ENCODE assay signal across 1 cellular context in the genomic region with DNA sequence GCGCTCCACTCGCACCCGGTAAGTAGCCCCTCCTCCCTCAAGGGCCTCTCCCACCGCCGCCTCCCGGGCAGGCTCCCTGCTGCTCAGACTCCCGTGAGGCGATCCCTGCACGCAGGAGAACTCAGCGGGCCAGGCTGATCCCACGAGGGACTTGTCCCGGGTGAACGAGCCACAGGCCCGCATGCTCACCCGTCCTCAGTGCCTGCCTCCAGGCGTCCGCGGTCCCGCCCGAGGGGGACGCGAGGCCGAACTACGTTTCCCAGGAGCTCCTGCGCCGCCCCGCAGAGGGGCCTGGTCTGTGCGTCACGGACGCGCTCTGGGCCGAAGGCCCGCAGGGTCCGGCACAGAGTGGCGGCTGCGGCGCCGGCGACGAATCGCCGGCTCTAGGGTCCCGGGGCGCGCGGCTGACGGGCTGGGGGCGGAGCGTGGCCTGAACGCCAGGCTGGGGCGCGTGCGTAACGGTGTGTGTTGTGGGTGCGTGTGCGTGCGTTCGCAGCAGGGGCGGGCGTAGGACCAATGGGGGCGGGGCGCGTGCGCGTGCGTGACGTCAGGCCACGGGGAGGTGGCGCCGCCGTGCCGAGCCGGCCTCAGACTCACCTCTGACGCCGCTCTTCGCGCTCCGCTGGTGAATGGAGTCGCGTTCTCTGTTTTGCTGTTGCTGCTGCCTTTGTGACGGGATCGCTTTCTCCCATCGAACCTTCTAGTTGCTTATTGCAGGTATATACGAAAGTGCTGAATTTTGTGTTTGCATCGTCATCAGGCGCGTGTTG.
A peak's percentile ranks its signal among the peaks of the same experiment; 100 is the strongest.
TF ChIP-seq lines count a peak whose summit lies in the region.

Gene ZNF10 (plus strand): TSS at position 590 of the 770 bp plus-strand sequence. CDS start 13,866 bp downstream, outside the sequence.
Gene ZNF891 (minus strand): TSS at position 237 of the 770 bp plus-strand sequence. CDS start 8,356 bp downstream, outside the sequence.

TF ChIP-seq in K562, 482 proteins besides CTCF, POLR2A, EP300 and RAD21 (continued from another document and continues in another):
- TF ChIP-seq, protein P1, sequence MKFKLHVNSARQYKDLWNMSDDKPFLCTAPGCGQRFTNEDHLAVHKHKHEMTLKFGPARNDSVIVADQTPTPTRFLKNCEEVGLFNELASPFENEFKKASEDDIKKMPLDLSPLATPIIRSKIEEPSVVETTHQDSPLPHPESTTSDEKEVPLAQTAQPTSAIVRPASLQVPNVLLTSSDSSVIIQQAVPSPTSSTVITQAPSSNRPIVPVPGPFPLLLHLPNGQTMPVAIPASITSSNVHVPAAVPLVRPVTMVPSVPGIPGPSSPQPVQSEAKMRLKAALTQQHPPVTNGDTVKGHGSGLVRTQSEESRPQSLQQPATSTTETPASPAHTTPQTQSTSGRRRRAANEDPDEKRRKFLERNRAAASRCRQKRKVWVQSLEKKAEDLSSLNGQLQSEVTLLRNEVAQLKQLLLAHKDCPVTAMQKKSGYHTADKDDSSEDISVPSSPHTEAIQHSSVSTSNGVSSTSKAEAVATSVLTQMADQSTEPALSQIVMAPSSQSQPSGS (CRISPR knock-in tag; IDR thresholded peaks at IDR 0.05) = peak; percentile 84
- TF ChIP-seq RFX7 (CRISPR knock-in tag; IDR thresholded peaks at IDR 0.05) (no peak), SMAD1 (IDR thresholded peaks at IDR 0.05; ENCODE audit: low read depth, low read length, partially characterized antibody) (no peak), HDAC1 (IDR thresholded peaks at IDR 0.05) (peak in 1 of 2 experiments; percentile 56; a peak in 2 of 4 replicates), SREBF1 (IDR thresholded peaks at IDR 0.05; ENCODE audit: borderline replicate concordance, low read depth, low read length) (no peak), ARID3B (CRISPR knock-in tag; IDR thresholded peaks at IDR 0.05; ENCODE audit: borderline replicate concordance) (0 out of 2 replicates have a peak, but pooled peaks have one; percentile 19), RNF219 (CRISPR knock-in tag; IDR thresholded peaks at IDR 0.05) (no peak), GATAD2A (IDR thresholded peaks at IDR 0.05) (peak; percentile 22; the same call in 1 of the 2 replicates), ZC3H4 (CRISPR knock-in tag; IDR thresholded peaks at IDR 0.05; ENCODE audit: borderline replicate concordance) (no peak), U2AF2 (optimal IDR thresholded peaks at IDR 0.05; ENCODE audit: low read depth, low read length) (no peak), BCOR (IDR thresholded peaks at IDR 0.05) (peak; percentile 65), CBX2 (IDR thresholded peaks at IDR 0.05; ENCODE audit: insufficient read depth, low read length, poor library complexity, severe bottlenecking) (no peak), SIRT6 (IDR thresholded peaks at IDR 0.05; ENCODE audit: low read depth, low read length) (no peak), ZFP1 (CRISPR knock-in tag; IDR thresholded peaks at IDR 0.05) (no peak), ZBTB5 (IDR thresholded peaks at IDR 0.05) (no peak), ZNF785 (CRISPR knock-in tag; IDR thresholded peaks at IDR 0.05) (no peak), FOXK2 (conservative IDR thresholded peaks at IDR 0.05 in 1 of 2, IDR thresholded peaks at IDR 0.05 in 1 of 2; ENCODE audit: low read depth in 2 of 2) (peak in 1 of 2 experiments; percentile 30; a peak in 1 of 4 replicates), ETV5 (CRISPR knock-in tag; IDR thresholded peaks at IDR 0.05; ENCODE audit: low read depth) (no peak; the same call in 1 of the 2 replicates), CREB3L1 (IDR thresholded peaks at IDR 0.05; ENCODE audit: borderline replicate concordance, low read depth) (peak; percentile 83), DIDO1 (tag; IDR thresholded peaks at IDR 0.05; ENCODE audit: low read depth) (0 out of 2 replicates have a peak, but pooled peaks have one; percentile 26), SRSF3 (IDR thresholded peaks at IDR 0.05; ENCODE audit: insufficient read depth, low read length) (no peak), TFAP4 (CRISPR knock-in tag; IDR thresholded peaks at IDR 0.05; ENCODE audit: borderline replicate concordance) (peak; percentile 83), EP400 (IDR thresholded peaks at IDR 0.05) (peak; percentile 55; the same call in 1 of the 2 replicates), ZZZ3 (IDR thresholded peaks at IDR 0.05) (no peak), TCF3 (CRISPR knock-in tag; IDR thresholded peaks at IDR 0.05) (no peak; the same call in 1 of the 2 replicates), L3MBTL2 (IDR thresholded peaks at IDR 0.05) (peak; percentile 94), NFATC3 (IDR thresholded peaks at IDR 0.05) (no peak), ASH1L (IDR thresholded peaks at IDR 0.05; ENCODE audit: borderline replicate concordance, low read depth, partially characterized antibody) (no peak), FOXA1 (IDR thresholded peaks at IDR 0.05; ENCODE audit: borderline replicate concordance) (no peak), ELF4 (CRISPR knock-in tag; IDR thresholded peaks at IDR 0.05) (no peak), LCOR (CRISPR knock-in tag; IDR thresholded peaks at IDR 0.05) (peak; percentile 77; the same call in 1 of the 2 replicates), HNRNPL (IDR thresholded peaks at IDR 0.05; ENCODE audit: low read depth, low read length) (no peak), DEAF1 (CRISPR knock-in tag; IDR thresholded peaks at IDR 0.05) (0 out of 2 replicates have a peak, but pooled peaks have one; percentile 5), FOSL1 (tag; conservative IDR thresholded peaks at IDR 0.05) (peak; percentile 55), EGR1 (conservative IDR thresholded peaks at IDR 0.05) (peak; percentile 84), ZNF717 (CRISPR knock-in tag; IDR thresholded peaks at IDR 0.05) (no peak), PYGO2 (tag; IDR thresholded peaks at IDR 0.05) (no peak), POLR2B (IDR thresholded peaks at IDR 0.05; ENCODE audit: low read depth, partially characterized antibody) (peak; percentile 88), CREB1 (IDR thresholded peaks at IDR 0.05) (peak; percentile 96), CREB1 (CRISPR knock-in tag; IDR thresholded peaks at IDR 0.05) (peak; percentile 96), E2F5 (CRISPR knock-in tag; IDR thresholded peaks at IDR 0.05) (no peak), E2F1 (CRISPR knock-in tag; IDR thresholded peaks at IDR 0.05) (no peak), ZNF146 (CRISPR knock-in tag; IDR thresholded peaks at IDR 0.05; ENCODE audit: unreplicated experiment) (no peak), RBM39 (optimal IDR thresholded peaks at IDR 0.05; ENCODE audit: low read depth, low read length) (no peak), ZNF507 (tag; conservative IDR thresholded peaks at IDR 0.05) (no peak), KAT7 (CRISPR knock-in tag; IDR thresholded peaks at IDR 0.05; ENCODE audit: borderline replicate concordance) (no peak), ZNF274 (IDR thresholded peaks at IDR 0.05; ENCODE audit: borderline replicate concordance, low read depth, low read length) (peak; percentile 55; the same call in 1 of the 2 replicates), ZNF263 (CRISPR knock-in tag; IDR thresholded peaks at IDR 0.05; ENCODE audit: borderline replicate concordance) (no peak)
- TF ChIP-seq, protein P2, sequence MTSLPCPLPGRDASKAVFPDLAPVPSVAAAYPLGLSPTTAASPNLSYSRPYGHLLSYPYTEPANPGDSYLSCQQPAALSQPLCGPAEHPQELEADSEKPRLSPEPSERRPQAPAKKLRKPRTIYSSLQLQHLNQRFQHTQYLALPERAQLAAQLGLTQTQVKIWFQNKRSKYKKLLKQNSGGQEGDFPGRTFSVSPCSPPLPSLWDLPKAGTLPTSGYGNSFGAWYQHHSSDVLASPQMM (CRISPR knock-in tag; IDR thresholded peaks at IDR 0.05) = no peak
- TF ChIP-seq, protein P3, sequence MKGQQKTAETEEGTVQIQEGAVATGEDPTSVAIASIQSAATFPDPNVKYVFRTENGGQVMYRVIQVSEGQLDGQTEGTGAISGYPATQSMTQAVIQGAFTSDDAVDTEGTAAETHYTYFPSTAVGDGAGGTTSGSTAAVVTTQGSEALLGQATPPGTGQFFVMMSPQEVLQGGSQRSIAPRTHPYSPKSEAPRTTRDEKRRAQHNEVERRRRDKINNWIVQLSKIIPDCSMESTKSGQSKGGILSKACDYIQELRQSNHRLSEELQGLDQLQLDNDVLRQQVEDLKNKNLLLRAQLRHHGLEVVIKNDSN (CRISPR knock-in tag; IDR thresholded peaks at IDR 0.05) = peak; percentile 73
